In the genomic region with DNA sequence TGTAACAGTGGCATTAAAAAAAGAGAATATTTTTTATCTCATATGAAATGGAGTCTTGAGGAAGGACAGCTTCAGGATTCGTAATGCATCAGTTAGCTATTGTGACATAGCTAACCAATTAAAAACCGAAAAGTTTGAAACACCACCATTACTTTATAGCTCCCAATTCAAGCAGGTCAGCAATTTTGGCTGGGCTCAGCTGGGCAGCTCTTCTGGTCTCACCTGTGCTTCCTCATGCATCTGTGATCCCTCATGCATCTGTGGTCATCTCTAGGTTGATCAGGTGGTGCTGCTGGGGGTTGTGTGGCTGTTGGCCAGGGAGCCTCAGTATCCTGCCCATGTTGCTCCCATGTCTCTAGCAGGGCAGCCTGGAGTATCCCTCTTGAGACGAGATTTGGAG, we compare ENCODE assay signal across 25 cellular contexts.
"Had no signal": no experiment of that assay in that cellular context is flagged by ENCODE, and none has a peak within 500 bp of the region (broad histone marks: within the 10 kb centered on the region; RNA-seq: fewer than 3 reads in every experiment).

No MANE protein-coding gene starts in this region.

- ATAC-seq: activated CD8-positive, alpha-beta T cell treated with anti-CD3 and anti-CD28 coated beads for 36 hours; Panc1 had no signal

- H3K4me3 Mint-ChIP-seq: activated CD8-positive, alpha-beta T cell treated with anti-CD3 and anti-CD28 coated beads for 36 hours; activated naive CD4-positive, alpha-beta T cell treated with anti-CD3 and anti-CD28 coated beads for 36 hours; activated naive CD8-positive, alpha-beta T cell; activated T-cell treated with anti-CD3 and anti-CD28 coated beads, Interleukin-2, amount 50 U/mL, for 24 hours; central memory CD8-positive, alpha-beta T cell had no signal

- H3K27me3 ChIP-seq: ascending aorta, cardiac muscle cell had no signal

- H3K27ac ChIP-seq: ascending aorta, cardiac muscle cell, SJCRH30, SK-N-MC, WERI-Rb-1 had no signal

- H3K4me3 ChIP-seq: ascending aorta, cardiac muscle cell, SJCRH30, SK-N-MC had no signal

- H3K9me3 ChIP-seq: ascending aorta, SJCRH30 had no signal

- H3K36me3 Mint-ChIP-seq: activated naive CD8-positive, alpha-beta T cell had no signal

- H3K27me3 Mint-ChIP-seq: activated naive CD8-positive, alpha-beta T cell; central memory CD8-positive, alpha-beta T cell had no signal

- H3K4me1 ChIP-seq: ascending aorta had no signal

- H3K27ac Mint-ChIP-seq: activated CD8-positive, alpha-beta T cell treated with anti-CD3 and anti-CD28 coated beads for 36 hours; activated naive CD4-positive, alpha-beta T cell treated with anti-CD3 and anti-CD28 coated beads for 36 hours; activated naive CD8-positive, alpha-beta T cell; activated T-cell treated with anti-CD3 and anti-CD28 coated beads, Interleukin-2, amount 50 U/mL, for 24 hours; activated T-helper 2 cell treated with anti-CD3 and anti-CD28 coated beads, Interferon-gamma antibody, Interleukin-2, Interleukin-4, amounts not matched to agents 10 μg/mL and 5 μg/mL and 100 μg/mL, durations not matched to agents 14 hours and 24 hours and 36 hours had no signal

- H3K9me3 Mint-ChIP-seq: central memory CD8-positive, alpha-beta T cell had no signal

- DNase-seq: activated CD4-positive, alpha-beta T cell treated with anti-CD3 and anti-CD28 coated beads for 1 hour; activated CD4-positive, alpha-beta T cell treated with anti-CD3 and anti-CD28 coated beads for 48 hours; activated CD4-positive, CD25-positive, alpha-beta regulatory T cell; activated CD8-positive, alpha-beta T cell treated with anti-CD3 and anti-CD28 coated beads for 36 hours; activated gamma-delta T cell treated with Interleukin-2 at 50 U/mL for 16 hours; activated naive CD4-positive, alpha-beta T cell treated with anti-CD3 and anti-CD28 coated beads for 36 hours; activated T-cell treated with anti-CD3 and anti-CD28 coated beads, Interleukin-2, amount 50 U/mL, for 24 hours; amygdala; NCI-H1048; NCI-H1436 treated with DMSO at 0.1 percent for 48 hours; NCI-H1694 treated with DMSO at 0.1 percent for 48 hours; NCI-H2029; NCI-H345; NCI-H524 treated with DMSO at 0.1 percent for 48 hours; SHP77; SJCRH30; T1000; WERI-Rb-1 had no signal

- H3K36me3 ChIP-seq: ascending aorta, cardiac muscle cell, SJCRH30, WERI-Rb-1 had no signal
